Comparison of ENCODE assay signal across 9 cellular contexts in the genomic region with DNA sequence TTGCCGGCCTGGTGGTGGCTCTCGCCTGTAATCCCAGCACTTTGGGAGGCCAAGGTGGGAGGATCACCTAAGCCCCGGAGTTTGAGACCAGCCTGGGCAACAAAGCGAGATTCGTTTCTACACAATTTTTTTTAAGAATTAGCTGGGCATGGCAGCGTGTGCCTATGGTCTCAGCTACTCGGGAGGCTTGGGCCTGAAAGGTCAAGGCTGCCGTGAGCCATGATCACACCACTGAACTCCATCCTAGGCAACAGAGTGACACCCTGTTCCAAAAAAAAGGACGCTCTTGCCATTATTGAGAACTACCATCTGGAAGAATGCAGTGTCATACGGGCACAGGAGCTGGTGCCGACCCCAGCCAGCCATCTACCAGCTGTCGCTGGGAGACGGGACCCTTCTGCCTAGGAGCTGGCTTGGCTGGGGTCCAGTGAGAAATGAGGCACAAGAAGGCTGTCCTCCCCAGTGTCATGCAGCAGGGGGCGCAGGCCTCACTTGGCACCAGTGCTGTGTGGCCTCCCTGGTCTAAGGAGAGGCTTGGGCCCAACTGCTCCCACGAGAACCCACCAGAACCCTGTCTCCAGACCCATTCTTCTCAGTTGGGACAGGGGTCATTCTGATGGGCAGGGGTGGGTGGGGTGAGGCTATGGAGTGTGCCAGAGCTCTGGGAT. TPM values are rescaled to one million over a fixed set of nuclear protein-coding genes. Genes with fewer than 3 reads are reported as not detected.
DNase-seq lines count a peak whose midpoint lies in the region; ATAC-seq lines count a peak whose summit lies in the region.
"Had no signal": no experiment of that assay in that cellular context is flagged by ENCODE, and none has a peak within 500 bp of the region (broad histone marks: within the 10 kb centered on the region; RNA-seq: fewer than 3 reads in every experiment).

No MANE protein-coding gene starts in this region.

- ATAC-seq in HG02610 (IDR thresholded peaks at IDR 0.05; ENCODE audit: unreplicated experiment): no peak

- peak; percentile 2 for DNase-seq in NCI-H2029 (lab: John Stamatoyannopoulos, UW)
- DNase-seq in NCI-H2029 treated with DMSO at 0.1 percent for 48 hours (lab: John Stamatoyannopoulos, UW): no peak
- DNase-seq in NCI-H1048 (lab: John Stamatoyannopoulos, UW): peak; percentile 14
- DNase-seq in activated CD4-positive, alpha-beta T cell treated with anti-CD3 and anti-CD28 coated beads, Interleukin-2, amount 50 U/mL, for 24 hours (ENCODE audit: low read depth in 1 of 2, low spot score in 1 of 2): peak; percentile 32 to 41
- DNase-seq in dermis microvascular lymphatic vessel endothelial cell (ENCODE audit: low read depth in 2 of 2): peak; percentile 30 to 75
- peak; percentile 38 for DNase-seq in midbrain (lab: John Stamatoyannopoulos, UW)
- DNase-seq in stimulated activated CD8-positive, alpha-beta memory T cell treated with anti-CD3 and anti-CD28 coated beads, Interleukin-4, amount 100 ng/mL, for 24 hours (ENCODE audit: low read depth): peak; percentile 45

RNA-seq across cellular contexts. Expression of a gene that starts 12.2 kb away (rescaled TPM):
- total RNA-seq in dermis microvascular lymphatic vessel endothelial cell: 8.2 and 16.2 TPM in 2 replicates

RNA-seq across cellular contexts. Expression of a gene that starts 33.9 kb away (rescaled TPM):
- 23.2 and 52.6 TPM in 2 replicates for total RNA-seq in dermis microvascular lymphatic vessel endothelial cell

RNA-seq across cellular contexts. Expression of a gene that starts 43.2 kb away (rescaled TPM):
- total RNA-seq in dermis microvascular lymphatic vessel endothelial cell: not detected in 2 replicates
- total RNA-seq: mesothelial cell of epicardium had no signal

RNA-seq across cellular contexts. Expression of a gene that starts 47.0 kb away (rescaled TPM):
- total RNA-seq in dermis microvascular lymphatic vessel endothelial cell: not detected in 2 replicates
- total RNA-seq: mesothelial cell of epicardium had no signal

RNA-seq across cellular contexts. Expression of a gene that starts 49.8 kb away (rescaled TPM):
- total RNA-seq in dermis microvascular lymphatic vessel endothelial cell: 4.2 and 6.6 TPM in 2 replicates
